In genomic region chr22:25482091-25482760, GRCh38 we compare ENCODE assay signal across 1 cellular context.
TF ChIP-seq lines count a peak whose summit lies in the region.

No MANE protein-coding gene starts in this region.

TF ChIP-seq in HCT116, 20 proteins besides CTCF, POLR2A, EP300 and RAD21 (continued from another document):
- TF ChIP-seq TCF7L2 (IDR thresholded peaks at IDR 0.05; ENCODE audit: borderline replicate concordance, extremely low read depth, insufficient read depth, insufficient read length) (no peak), POLR2AphosphoS5 (IDR thresholded peaks at IDR 0.05; ENCODE audit: low read depth, low read length) (no peak), SRF (IDR thresholded peaks at IDR 0.05; ENCODE audit: low read depth) (no peak)
